Comparison of ENCODE assay signal across 20 cellular contexts in the genomic region with DNA sequence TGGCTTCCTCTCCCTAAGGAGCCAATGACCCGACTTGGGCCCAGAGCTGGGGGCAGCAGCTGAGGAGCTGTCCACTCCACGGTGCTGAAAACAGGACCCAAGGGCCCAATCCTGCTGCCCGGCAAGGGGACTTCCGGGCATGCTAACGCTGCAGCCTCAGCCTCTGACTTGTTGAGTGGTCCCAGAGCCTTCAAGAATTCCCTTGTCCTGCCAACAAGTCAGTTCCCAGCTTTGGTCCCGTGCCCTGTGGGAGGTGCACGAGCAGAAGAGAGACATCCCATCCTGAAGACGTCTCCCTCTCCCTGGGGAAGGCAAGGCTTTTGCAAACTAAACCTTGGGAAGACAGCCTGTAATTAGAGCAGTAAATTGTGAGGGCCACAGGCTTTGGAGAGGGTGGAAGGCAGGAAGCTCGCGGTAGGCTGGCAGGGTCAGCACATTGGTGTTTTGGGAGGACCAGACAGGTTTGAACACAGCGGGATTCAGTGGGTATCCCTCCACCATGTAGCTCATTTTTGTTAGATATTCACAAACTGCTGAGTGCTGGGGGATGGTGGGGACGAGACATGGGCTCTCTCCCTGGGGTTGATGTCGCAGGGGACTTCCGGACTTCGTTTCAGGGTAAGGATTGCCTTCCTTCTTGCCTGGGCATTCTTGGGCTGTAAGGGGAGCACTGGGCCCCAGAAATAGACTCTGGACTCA. TPM values are rescaled to one million over a fixed set of nuclear protein-coding genes. Genes with fewer than 3 reads are reported as not detected.
DNase-seq lines count a peak whose midpoint lies in the region; ATAC-seq and TF ChIP-seq lines count a peak whose summit lies in the region.
"Had no signal": no experiment of that assay in that cellular context is flagged by ENCODE, and none has a peak within 500 bp of the region (broad histone marks: within the 10 kb centered on the region; RNA-seq: fewer than 3 reads in every experiment).

No MANE protein-coding gene starts in this region.

- H3K9me3 ChIP-seq in SK-N-SH, result no peaks in the 10 kb centered on the region

- no peak overlapping the region for H2AFZ ChIP-seq in SK-N-SH (ENCODE audit: low read depth)
- H2AFZ ChIP-seq: PC-9 had no signal

- no peaks in the 10 kb centered on the region for H3K79me2 ChIP-seq in SK-N-SH (ENCODE audit: insufficient read depth)

- H3K27ac Mint-ChIP-seq in osteocyte (ENCODE audit: unreplicated experiment), result no peak overlapping the region
- H3K27ac Mint-ChIP-seq: activated T-cell treated with anti-CD3 and anti-CD28 coated beads, Interleukin-2, amount 50 U/mL, for 72 hours; HFFc6; stimulated activated naive CD8-positive, alpha-beta T cell treated with anti-CD3 and anti-CD28 coated beads, Interleukin-15, amount 100 ng/mL, for 72 hours had no signal

- ATAC-seq in SK-N-SH treated with all-trans-retinoic acid at 6 μM for 48 hours (no peak), esophagus mucosa (no peak)
- ATAC-seq: activated T-cell treated with anti-CD3 and anti-CD28 coated beads, Interleukin-2, amount 50 U/mL, for 72 hours; stimulated activated naive CD8-positive, alpha-beta T cell treated with anti-CD3 and anti-CD28 coated beads, Interleukin-15, amount 100 ng/mL, for 72 hours had no signal

- H3K36me3 ChIP-seq in SK-N-SH (replicated peaks in 1 of 2; ENCODE audit: control insufficient read depth in 1 of 2, insufficient read depth in 2 of 2, low read length in 1 of 2), result no peaks in the 10 kb centered on the region

- H3K36me3 Mint-ChIP-seq in osteocyte (ENCODE audit: unreplicated experiment), result no peaks in the 10 kb centered on the region

- no peaks in the 10 kb centered on the region for H3K9me3 Mint-ChIP-seq in osteocyte (ENCODE audit: unreplicated experiment)
- H3K9me3 Mint-ChIP-seq: activated T-cell treated with anti-CD3 and anti-CD28 coated beads, Interleukin-2, amount 50 U/mL, for 72 hours; HFFc6; stimulated activated naive CD8-positive, alpha-beta T cell treated with anti-CD3 and anti-CD28 coated beads, Interleukin-15, amount 100 ng/mL, for 72 hours had no signal

- H3K4me3 Mint-ChIP-seq in osteocyte (ENCODE audit: unreplicated experiment), result no peak overlapping the region
- H3K4me3 Mint-ChIP-seq: activated T-cell treated with anti-CD3 and anti-CD28 coated beads, Interleukin-2, amount 50 U/mL, for 72 hours; HFFc6; stimulated activated naive CD8-positive, alpha-beta T cell treated with anti-CD3 and anti-CD28 coated beads, Interleukin-15, amount 100 ng/mL, for 72 hours had no signal

- TF ChIP-seq EP300 in SK-N-SH (IDR thresholded peaks at IDR 0.05; ENCODE audit: borderline replicate concordance in 1 of 2, low read depth in 1 of 2, low read length in 1 of 2) (no peak), Ishikawa (IDR thresholded peaks at IDR 0.05; ENCODE audit: borderline replicate concordance) (no peak)

- H3K4me3 ChIP-seq in SK-N-SH (ENCODE audit: low read depth in 2 of 2, low read length in 1 of 2), result no peak overlapping the region
- H3K4me3 ChIP-seq: PC-9 had no signal

- TF ChIP-seq RAD21 in SK-N-SH (IDR thresholded peaks at IDR 0.05; ENCODE audit: low read length), result no peak
- no peak for TF ChIP-seq RAD21 in Ishikawa (IDR thresholded peaks at IDR 0.05; ENCODE audit: low read depth)

- H4K20me1 ChIP-seq in SK-N-SH (ENCODE audit: insufficient read depth), result no peaks in the 10 kb centered on the region

- DNase-seq in SK-N-SH (no peak), ecto neural progenitor cell (ENCODE audit: low spot score) (peak; percentile 80), osteocyte (ENCODE audit: extremely low spot score, unreplicated experiment) (peak; percentile 75), cerebellar cortex (ENCODE audit: low spot score) (no peak), NCI-H146 (lab: John Stamatoyannopoulos, UW) (no peak)
- DNase-seq: activated CD4-positive, alpha-beta T cell treated with anti-CD3 and anti-CD28 coated beads for 1 hour; activated T-cell treated with anti-CD3 and anti-CD28 coated beads, Interleukin-2, amount 50 U/mL, for 72 hours; amygdala; dermis blood vessel endothelial cell; HFFc6; NCI-H1048; NCI-H446 treated with DMSO at 0.1 percent for 48 hours; PC-9; stimulated activated naive CD8-positive, alpha-beta T cell treated with anti-CD3 and anti-CD28 coated beads, Interleukin-15, amount 100 ng/mL, for 72 hours had no signal

- H3K27ac ChIP-seq in SK-N-SH (ENCODE audit: low read depth in 2 of 2, low read length in 1 of 2), result no peak overlapping the region
- H3K27ac ChIP-seq: PC-9 had no signal

- POLR2A ChIA-PET in SK-N-SH (lab: Yijun Ruan, JAX), result no interaction called here

- CTCF ChIA-PET in SK-N-SH (lab: Yijun Ruan, JAX), result interaction anchor here (1.0 to 5.6 kb wide), 4 partner anchors 9 to 385 kb away, joined by 3 to 30 read pairs (median 5); no protein-coding TSS in a partner anchor

- H3K9me2 ChIP-seq in SK-N-SH, result no peaks in the 10 kb centered on the region

- peaks cover 0 to 15% of the 10 kb centered on the region in 2 experiments; a peak in 1 of 4 replicates for H3K4me1 ChIP-seq in SK-N-SH (ENCODE audit: control insufficient read depth in 1 of 2, insufficient read depth in 2 of 2, low read depth in 1 of 2, low read length in 1 of 2)

- H3K27me3 ChIP-seq in SK-N-SH (ENCODE audit: insufficient read depth), result no peaks in the 10 kb centered on the region

- H3K27me3 Mint-ChIP-seq in osteocyte (ENCODE audit: unreplicated experiment), result peaks cover 3% of the 10 kb centered on the region

- H3F3A ChIP-seq in SK-N-SH (replicated peaks; ENCODE audit: insufficient read depth), result no peaks in the 10 kb centered on the region

- no peak overlapping the region for H3K4me2 ChIP-seq in SK-N-SH
- H3K4me2 ChIP-seq: PC-9 had no signal

- H3K4me1 Mint-ChIP-seq in osteocyte (ENCODE audit: unreplicated experiment), result no peaks in the 10 kb centered on the region
- H3K4me1 Mint-ChIP-seq: stimulated activated naive CD8-positive, alpha-beta T cell treated with anti-CD3 and anti-CD28 coated beads, Interleukin-15, amount 100 ng/mL, for 72 hours had no signal

- 67% methylated on average over 15 of the region's 15 CpGs for WGBS in SK-N-SH (ENCODE audit: low lambda C conversion rate)

- no peak for TF ChIP-seq CTCF in SK-N-SH (IDR thresholded peaks at IDR 0.05)
- no peak for TF ChIP-seq CTCF in osteocyte (IDR thresholded peaks at IDR 0.05)

- H3K9ac ChIP-seq in SK-N-SH, result no peak overlapping the region

TF ChIP-seq in SK-N-SH treated with all-trans-retinoic acid at 6 μM for 48 hours, 23 proteins besides CTCF, POLR2A, EP300 and RAD21 (continues in another document):
- TF ChIP-seq ZC3H10 (CRISPR knock-in tag; IDR thresholded peaks at IDR 0.05) (no peak), ISL1 (CRISPR knock-in tag; IDR thresholded peaks at IDR 0.05) (no peak), ZNF70 (CRISPR knock-in tag; IDR thresholded peaks at IDR 0.05) (no peak)
- TF ChIP-seq, protein P1, sequence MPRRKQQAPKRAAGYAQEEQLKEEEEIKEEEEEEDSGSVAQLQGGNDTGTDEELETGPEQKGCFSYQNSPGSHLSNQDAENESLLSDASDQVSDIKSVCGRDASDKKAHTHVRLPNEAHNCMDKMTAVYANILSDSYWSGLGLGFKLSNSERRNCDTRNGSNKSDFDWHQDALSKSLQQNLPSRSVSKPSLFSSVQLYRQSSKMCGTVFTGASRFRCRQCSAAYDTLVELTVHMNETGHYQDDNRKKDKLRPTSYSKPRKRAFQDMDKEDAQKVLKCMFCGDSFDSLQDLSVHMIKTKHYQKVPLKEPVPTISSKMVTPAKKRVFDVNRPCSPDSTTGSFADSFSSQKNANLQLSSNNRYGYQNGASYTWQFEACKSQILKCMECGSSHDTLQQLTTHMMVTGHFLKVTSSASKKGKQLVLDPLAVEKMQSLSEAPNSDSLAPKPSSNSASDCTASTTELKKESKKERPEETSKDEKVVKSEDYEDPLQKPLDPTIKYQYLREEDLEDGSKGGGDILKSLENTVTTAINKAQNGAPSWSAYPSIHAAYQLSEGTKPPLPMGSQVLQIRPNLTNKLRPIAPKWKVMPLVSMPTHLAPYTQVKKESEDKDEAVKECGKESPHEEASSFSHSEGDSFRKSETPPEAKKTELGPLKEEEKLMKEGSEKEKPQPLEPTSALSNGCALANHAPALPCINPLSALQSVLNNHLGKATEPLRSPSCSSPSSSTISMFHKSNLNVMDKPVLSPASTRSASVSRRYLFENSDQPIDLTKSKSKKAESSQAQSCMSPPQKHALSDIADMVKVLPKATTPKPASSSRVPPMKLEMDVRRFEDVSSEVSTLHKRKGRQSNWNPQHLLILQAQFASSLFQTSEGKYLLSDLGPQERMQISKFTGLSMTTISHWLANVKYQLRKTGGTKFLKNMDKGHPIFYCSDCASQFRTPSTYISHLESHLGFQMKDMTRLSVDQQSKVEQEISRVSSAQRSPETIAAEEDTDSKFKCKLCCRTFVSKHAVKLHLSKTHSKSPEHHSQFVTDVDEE (CRISPR knock-in tag; IDR thresholded peaks at IDR 0.05), result no peak

TF ChIP-seq in Ishikawa, 13 proteins besides CTCF, POLR2A, EP300 and RAD21 (continues in another document):
- TF ChIP-seq, protein P2, sequence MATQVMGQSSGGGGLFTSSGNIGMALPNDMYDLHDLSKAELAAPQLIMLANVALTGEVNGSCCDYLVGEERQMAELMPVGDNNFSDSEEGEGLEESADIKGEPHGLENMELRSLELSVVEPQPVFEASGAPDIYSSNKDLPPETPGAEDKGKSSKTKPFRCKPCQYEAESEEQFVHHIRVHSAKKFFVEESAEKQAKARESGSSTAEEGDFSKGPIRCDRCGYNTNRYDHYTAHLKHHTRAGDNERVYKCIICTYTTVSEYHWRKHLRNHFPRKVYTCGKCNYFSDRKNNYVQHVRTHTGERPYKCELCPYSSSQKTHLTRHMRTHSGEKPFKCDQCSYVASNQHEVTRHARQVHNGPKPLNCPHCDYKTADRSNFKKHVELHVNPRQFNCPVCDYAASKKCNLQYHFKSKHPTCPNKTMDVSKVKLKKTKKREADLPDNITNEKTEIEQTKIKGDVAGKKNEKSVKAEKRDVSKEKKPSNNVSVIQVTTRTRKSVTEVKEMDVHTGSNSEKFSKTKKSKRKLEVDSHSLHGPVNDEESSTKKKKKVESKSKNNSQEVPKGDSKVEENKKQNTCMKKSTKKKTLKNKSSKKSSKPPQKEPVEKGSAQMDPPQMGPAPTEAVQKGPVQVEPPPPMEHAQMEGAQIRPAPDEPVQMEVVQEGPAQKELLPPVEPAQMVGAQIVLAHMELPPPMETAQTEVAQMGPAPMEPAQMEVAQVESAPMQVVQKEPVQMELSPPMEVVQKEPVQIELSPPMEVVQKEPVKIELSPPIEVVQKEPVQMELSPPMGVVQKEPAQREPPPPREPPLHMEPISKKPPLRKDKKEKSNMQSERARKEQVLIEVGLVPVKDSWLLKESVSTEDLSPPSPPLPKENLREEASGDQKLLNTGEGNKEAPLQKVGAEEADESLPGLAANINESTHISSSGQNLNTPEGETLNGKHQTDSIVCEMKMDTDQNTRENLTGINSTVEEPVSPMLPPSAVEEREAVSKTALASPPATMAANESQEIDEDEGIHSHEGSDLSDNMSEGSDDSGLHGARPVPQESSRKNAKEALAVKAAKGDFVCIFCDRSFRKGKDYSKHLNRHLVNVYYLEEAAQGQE (IDR thresholded peaks at IDR 0.05; ENCODE audit: low read depth), result peak; percentile 96
- TF ChIP-seq NFIC (IDR thresholded peaks at IDR 0.05), result no peak
- TF ChIP-seq TEAD4 (IDR thresholded peaks at IDR 0.05), result no peak
- TF ChIP-seq YY1 (IDR thresholded peaks at IDR 0.05; ENCODE audit: low read depth), result no peak

RNA-seq across cellular contexts. Expression of gene PRR23E, which starts 29.8 kb away (rescaled TPM):
- not detected in 2 replicates for polyA plus RNA-seq in SK-N-SH (2012; rRNA removed)
- polyA plus RNA-seq in SK-N-SH (2012; cell fraction: cytosol; rRNA removed), result not detected in 2 replicates
- not detected in 2 replicates for polyA plus RNA-seq in SK-N-SH (2012; cell fraction: nucleus; rRNA removed)
- total RNA-seq in osteocyte (not detected in 2 replicates), esophagus mucosa (not detected)
- total RNA-seq: activated T-cell treated with anti-CD3 and anti-CD28 coated beads, Interleukin-2, amount 50 U/mL, for 72 hours; dermis blood vessel endothelial cell; HFFc6; lung microvascular endothelial cell; PC-9; skeletal muscle tissue had no signal
- polyA plus RNA-seq: neural cell had no signal

Comparison
In these comparisons a context has a peak if more than half of its experiments do, and no peak if none do; other contexts are left out.
1. DNase-seq: peak in ecto neural progenitor cell (single experiment) and osteocyte (single experiment); none in SK-N-SH (single experiment), cerebellar cortex (single experiment) and NCI-H146 (single experiment).